Comparison of ENCODE assay signal across 29 cellular contexts in the genomic region with DNA sequence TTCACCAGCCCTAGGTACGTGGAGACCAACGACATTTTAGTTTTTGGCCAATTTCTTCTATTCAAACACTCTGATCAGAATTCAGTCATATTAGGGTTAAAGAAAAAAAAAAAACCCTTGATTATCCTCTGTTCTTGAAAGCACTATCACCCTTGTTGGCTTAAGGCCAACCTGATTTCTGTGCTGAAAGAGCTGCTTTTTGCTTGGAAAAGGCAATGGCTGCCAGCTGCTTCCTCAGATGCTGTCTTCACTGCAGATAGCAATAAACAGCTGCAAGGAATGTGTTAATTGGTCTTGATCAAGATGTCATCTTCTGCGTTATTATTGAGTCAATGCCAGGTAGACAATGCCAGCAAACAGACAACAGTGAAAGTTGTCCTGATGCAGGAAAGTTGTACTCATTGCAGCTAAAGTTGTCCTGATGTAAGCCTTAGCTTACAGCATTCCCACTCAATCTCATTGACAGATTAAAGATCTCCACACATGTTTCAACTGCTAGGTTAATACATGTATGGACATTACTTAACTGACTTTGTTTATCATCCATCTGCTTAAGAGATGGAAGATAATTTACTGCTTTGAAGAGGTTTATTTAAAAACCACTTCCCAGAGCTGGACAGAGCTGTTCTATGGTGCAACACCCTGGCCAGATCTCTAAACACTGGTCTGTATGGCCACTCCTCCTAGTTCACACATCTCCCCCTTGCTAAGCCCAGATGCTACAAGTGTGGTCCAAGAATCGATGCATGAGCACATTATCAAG.
DNase-seq lines count a peak whose midpoint lies in the region; ATAC-seq, FAIRE-seq and TF ChIP-seq lines count a peak whose summit lies in the region.
"Had no signal": no experiment of that assay in that cellular context is flagged by ENCODE, and none has a peak within 500 bp of the region (broad histone marks: within the 10 kb centered on the region; RNA-seq: fewer than 3 reads in every experiment).

No MANE protein-coding gene starts in this region.

- peaks cover 47% of the 10 kb centered on the region for H3K4me1 Mint-ChIP-seq in neural crest cell
- H3K4me1 Mint-ChIP-seq: endodermal cell, IgD-negative memory B cell had no signal

- peaks cover 6% of the 10 kb centered on the region for H3K9me3 Mint-ChIP-seq in neural crest cell
- H3K9me3 Mint-ChIP-seq: endodermal cell had no signal

- H3K4me3 ChIP-seq in fibroblast of mammary gland (ENCODE audit: control insufficient read depth, low read depth, low read length) (no peak overlapping the region), MG63 (no peak overlapping the region), small intestine (ENCODE audit: low read depth in 1 of 2, low read length in 2 of 2) (no peak overlapping the region)
- H3K4me3 ChIP-seq: breast epithelium, HAP-1, spleen had no signal

- H3K9me3 ChIP-seq in MG63: no peaks in the 10 kb centered on the region
- no peaks in the 10 kb centered on the region for H3K9me3 ChIP-seq in small intestine (ENCODE audit: control insufficient read depth, low read depth)
- H3K9me3 ChIP-seq: breast epithelium, HAP-1, spleen had no signal

- no peak overlapping the region for H3K27ac ChIP-seq in small intestine (ENCODE audit: low read depth in 1 of 2, low read length in 1 of 2)
- H3K27ac ChIP-seq: breast epithelium, spleen had no signal

- no peak for TF ChIP-seq CTCF in fibroblast of mammary gland (conservative IDR thresholded peaks at IDR 0.05; ENCODE audit: control insufficient read depth, insufficient read depth, low read depth, low read length)
- TF ChIP-seq CTCF in neural crest cell (conservative IDR thresholded peaks at IDR 0.05): no peak

- WGBS in small intestine, 3 donors: 44 to 56% (median 49%) methylated on average over 4 of the region's 4 CpGs

- no peaks in the 10 kb centered on the region for H3K4me1 ChIP-seq in small intestine (ENCODE audit: control insufficient read depth in 2 of 2, insufficient read depth in 1 of 2, low read depth in 1 of 2, low read length in 1 of 2)
- H3K4me1 ChIP-seq: breast epithelium, HAP-1, spleen had no signal

- H3K36me3 ChIP-seq in MG63: no peaks in the 10 kb centered on the region
- no peaks in the 10 kb centered on the region for H3K36me3 ChIP-seq in small intestine (ENCODE audit: control insufficient read depth in 2 of 2, insufficient read depth in 2 of 2, low read length in 2 of 2)
- H3K36me3 ChIP-seq: breast epithelium, HAP-1, spleen had no signal

- intact Hi-C loops in Right ventricle myocardium inferior (cut with DNase I): loop anchor here (10.0 kb wide), 1 partner anchor 496 kb away; no protein-coding TSS in a partner anchor
- intact Hi-C loops in cardiac septum (cut with DNase I): loop anchor here (5.0 kb wide), 1 partner anchor 943 kb away; no protein-coding TSS in a partner anchor

- H3K4me3 Mint-ChIP-seq in neural crest cell: no peak overlapping the region
- H3K4me3 Mint-ChIP-seq: endodermal cell, IgD-negative memory B cell had no signal

- FAIRE-seq in small intestine (lab: Jason Lieb, UNC): no peak
- FAIRE-seq: TTC549 had no signal

- no peaks in the 10 kb centered on the region for H3K27me3 ChIP-seq in MG63
- H3K27me3 ChIP-seq in small intestine (ENCODE audit: control insufficient read depth in 2 of 2, insufficient read depth in 2 of 2, low read length in 2 of 2): no peaks in the 10 kb centered on the region
- H3K27me3 ChIP-seq: breast epithelium, spleen had no signal

- DNase-seq in Right ventricle myocardium inferior (ENCODE audit: missing footprints) (no peak), cardiac septum (ENCODE audit: low spot score) (no peak), fibroblast of mammary gland (ENCODE audit: low read depth) (peak; percentile 44), neural crest cell (ENCODE audit: low read depth, low spot score) (no peak), NCI-H446 (lab: John Stamatoyannopoulos, UW) (no peak), MG63 (no peak), small intestine (no peak)
- DNase-seq: activated CD4-positive, alpha-beta T cell treated with anti-CD3 and anti-CD28 coated beads for 1 hour; activated naive CD4-positive, alpha-beta T cell treated with Interleukin-2 at 50 U/mL for 16 hours; activated T-cell treated with anti-CD3 and anti-CD28 coated beads, Interleukin-2, amount 50 U/mL, for 48 hours; cortex of kidney; endodermal cell; GDM1; glutamatergic neuron; NCI-H1417 treated with DMSO at 0.1 percent for 48 hours; NCI-H82; PC-3; SIG-M5; spleen; stimulated activated CD4-positive, alpha-beta T cell treated with anti-CD3 and anti-CD28 coated beads, Interleukin-4, amount 100 ng/mL, for 24 hours; stimulated activated naive CD8-positive, alpha-beta T cell treated with anti-CD3 and anti-CD28 coated beads, Interleukin-15, Interleukin-2, amounts not matched to agents 100 U/mL and 50 U/mL, for 24 hours; T-helper 1 cell; trophoblast cell had no signal

- peak overlapping the region; percentile 63 for H3K27ac Mint-ChIP-seq in neural crest cell (ENCODE audit: unreplicated experiment)
- H3K27ac Mint-ChIP-seq: endodermal cell, IgD-negative memory B cell had no signal

- ATAC-seq in Right ventricle myocardium inferior (peak; percentile 82), GM21447 (IDR thresholded peaks at IDR 0.05; ENCODE audit: unreplicated experiment) (no peak)
- ATAC-seq: left colon; PC-3; stimulated activated naive CD8-positive, alpha-beta T cell treated with anti-CD3 and anti-CD28 coated beads, Interleukin-15, Interleukin-2, amounts not matched to agents 100 U/mL and 50 U/mL, for 24 hours had no signal

- peaks cover 3% of the 10 kb centered on the region for H3K36me3 Mint-ChIP-seq in neural crest cell (ENCODE audit: low read depth)
- H3K36me3 Mint-ChIP-seq: IgD-negative memory B cell had no signal

- H3K27me3 Mint-ChIP-seq in neural crest cell (ENCODE audit: low read depth): no peaks in the 10 kb centered on the region
- H3K27me3 Mint-ChIP-seq: IgD-negative memory B cell had no signal
